ENCODE assay signal across 22 cellular contexts in the genomic region with DNA sequence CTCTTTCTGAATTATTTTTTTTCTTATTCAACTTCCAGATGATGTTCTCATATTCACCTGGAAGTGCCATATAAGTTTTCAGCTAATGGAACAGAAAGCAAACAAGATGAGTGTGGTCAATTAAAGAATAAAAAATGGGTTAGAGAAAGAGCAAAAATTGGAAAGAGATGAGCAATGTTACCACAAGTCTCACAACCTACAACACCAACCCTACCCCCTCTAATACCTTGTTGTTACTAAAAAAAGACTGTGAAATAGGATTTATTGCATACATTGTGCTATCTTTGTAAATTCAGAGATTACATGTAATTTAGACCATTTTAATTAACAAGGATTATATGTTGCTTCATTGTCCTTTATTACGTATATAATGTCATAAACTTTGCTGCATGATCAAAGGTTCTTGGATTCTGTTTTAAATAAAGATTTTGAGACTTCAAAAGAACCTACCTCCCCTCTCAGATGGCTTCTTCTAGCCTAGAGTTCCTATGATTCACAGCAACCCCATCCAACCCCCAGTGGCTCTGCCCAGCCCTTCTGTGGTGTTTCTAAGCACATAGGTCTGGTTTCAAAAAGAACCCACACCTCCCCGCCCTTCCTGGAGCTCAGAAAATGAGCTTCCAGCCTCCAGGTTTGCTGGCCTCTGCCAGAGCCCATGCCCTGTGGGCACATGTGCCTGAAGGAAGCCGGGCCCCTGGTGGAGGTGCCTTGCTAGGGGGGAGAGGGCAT. TPM values are rescaled to one million over a fixed set of nuclear protein-coding genes. Genes with fewer than 3 reads are reported as not detected.
DNase-seq lines count a peak whose midpoint lies in the region; ATAC-seq and TF ChIP-seq lines count a peak whose summit lies in the region.
"Had no signal": no experiment of that assay in that cellular context is flagged by ENCODE, and none has a peak within 500 bp of the region (broad histone marks: within the 10 kb centered on the region; RNA-seq: fewer than 3 reads in every experiment).

No MANE protein-coding gene starts in this region.

- H3K27ac ChIP-seq in mammary epithelial cell (ENCODE audit: insufficient read depth, low read depth, low read length) (no peak overlapping the region), breast epithelium (no peak overlapping the region), foreskin keratinocyte (peak overlapping the region; percentile 88)
- H3K27ac ChIP-seq: HL-60, Peyer's patch, right lobe of liver, thyroid gland, VCaP had no signal

- no peak for TF ChIP-seq POLR2A in breast epithelium (IDR thresholded peaks at IDR 0.05)

- no peak overlapping the region for H3K4me3 Mint-ChIP-seq in activated CD4-positive, alpha-beta memory T cell treated with anti-CD3 and anti-CD28 coated beads, Interleukin-2, amount 10 ng/mL, durations not matched to agents 7 days and 5 days
- H3K4me3 Mint-ChIP-seq in stimulated activated naive CD8-positive, alpha-beta T cell treated with anti-CD3 and anti-CD28 coated beads, Interleukin-15, amount 100 ng/mL, for 72 hours: peak overlapping the region in 1 of 2 donors; percentile 56
- H3K4me3 Mint-ChIP-seq: central memory CD8-positive, alpha-beta T cell; immature natural killer cell; T-helper 17 cell had no signal

- no peak overlapping the region for H3K4me3 ChIP-seq in mammary epithelial cell (replicated peaks in 1 of 3; ENCODE audit: insufficient read depth in 1 of 3, low read depth in 2 of 3, low read length in 3 of 3)
- no peak overlapping the region for H3K4me3 ChIP-seq in breast epithelium
- H3K4me3 ChIP-seq: Peyer's patch, right lobe of liver, thyroid gland had no signal

- H3K4me1 Mint-ChIP-seq in activated CD4-positive, alpha-beta memory T cell treated with anti-CD3 and anti-CD28 coated beads, Interleukin-2, amount 10 ng/mL, durations not matched to agents 7 days and 5 days: peaks cover 34% of the 10 kb centered on the region
- peaks cover 26% of the 10 kb centered on the region for H3K4me1 Mint-ChIP-seq in stimulated activated naive CD8-positive, alpha-beta T cell treated with anti-CD3 and anti-CD28 coated beads, Interleukin-15, amount 100 ng/mL, for 72 hours
- H3K4me1 Mint-ChIP-seq: central memory CD8-positive, alpha-beta T cell; immature natural killer cell had no signal

- BruUV-seq in mammary epithelial cell (replicated peaks; lab: Mats Ljungman, UMichigan): no TSS peak

- H3K9me3 Mint-ChIP-seq in activated CD4-positive, alpha-beta memory T cell treated with anti-CD3 and anti-CD28 coated beads, Interleukin-2, amount 10 ng/mL, durations not matched to agents 7 days and 5 days: no peaks in the 10 kb centered on the region
- no peaks in the 10 kb centered on the region for H3K9me3 Mint-ChIP-seq in stimulated activated naive CD8-positive, alpha-beta T cell treated with anti-CD3 and anti-CD28 coated beads, Interleukin-15, amount 100 ng/mL, for 72 hours
- H3K9me3 Mint-ChIP-seq: central memory CD8-positive, alpha-beta T cell; immature natural killer cell had no signal

- no peaks in the 10 kb centered on the region for H3K9me3 ChIP-seq in mammary epithelial cell (replicated peaks; ENCODE audit: insufficient read depth, low read length)
- H3K9me3 ChIP-seq in breast epithelium: no peaks in the 10 kb centered on the region
- H3K9me3 ChIP-seq: Peyer's patch, right lobe of liver, thyroid gland had no signal

- TF ChIP-seq CTCF in mammary epithelial cell (conservative IDR thresholded peaks at IDR 0.05 in 1 of 2, IDR thresholded peaks at IDR 0.05 in 1 of 2; ENCODE audit: extremely low read depth in 1 of 2, insufficient read depth in 1 of 2, low read depth in 1 of 2, low read length in 2 of 2): no peak
- TF ChIP-seq CTCF in breast epithelium (IDR thresholded peaks at IDR 0.05): no peak
- no peak for TF ChIP-seq CTCF in foreskin keratinocyte (conservative IDR thresholded peaks at IDR 0.05)

- H3K27me3 ChIP-seq in mammary epithelial cell (ENCODE audit: insufficient read depth, low read length): no peaks in the 10 kb centered on the region
- no peaks in the 10 kb centered on the region for H3K27me3 ChIP-seq in breast epithelium
- H3K27me3 ChIP-seq in foreskin keratinocyte: no peaks in the 10 kb centered on the region
- H3K27me3 ChIP-seq: Peyer's patch, right lobe of liver, thyroid gland had no signal

- DNase-seq in mammary epithelial cell (peak; percentile 48), breast epithelium (ENCODE audit: low spot score in 2 of 2) (no peak), foreskin keratinocyte (peak in 1 of 2 donors; percentile 44)
- DNase-seq in activated CD4-positive, alpha-beta memory T cell treated with anti-CD3 and anti-CD28 coated beads, Interleukin-2, amount 10 ng/mL, durations not matched to agents 7 days and 5 days: peak; percentile 66
- peak in 1 of 2 donors; percentile 15 for DNase-seq in stimulated activated naive CD8-positive, alpha-beta T cell treated with anti-CD3 and anti-CD28 coated beads, Interleukin-15, amount 100 ng/mL, for 72 hours
- no peak for DNase-seq in effector CD4-positive, alpha-beta T cell
- DNase-seq: activated gamma-delta T cell treated with Interleukin-2 at 50 U/mL for 16 hours, erythroblast, foreskin melanocyte, immature natural killer cell, NCI-H1092 treated with DMSO at 0.1 percent for 48 hours, NCI-H2081, NCI-H446, Peyer's patch, right lobe of liver, T-helper 17 cell, thyroid gland had no signal

- peak overlapping the region; percentile 56 for H3K27ac Mint-ChIP-seq in activated CD4-positive, alpha-beta memory T cell treated with anti-CD3 and anti-CD28 coated beads, Interleukin-2, amount 10 ng/mL, durations not matched to agents 7 days and 5 days
- H3K27ac Mint-ChIP-seq in stimulated activated naive CD8-positive, alpha-beta T cell treated with anti-CD3 and anti-CD28 coated beads, Interleukin-15, amount 100 ng/mL, for 72 hours: no peak overlapping the region
- H3K27ac Mint-ChIP-seq: immature natural killer cell, T-helper 17 cell had no signal

- H3K79me2 ChIP-seq in mammary epithelial cell (ENCODE audit: insufficient read depth, low read length): no peaks in the 10 kb centered on the region

- POLR2A ChIA-PET in activated CD4-positive, alpha-beta memory T cell treated with anti-CD3 and anti-CD28 coated beads, Interleukin-2, amount 10 ng/mL, durations not matched to agents 7 days and 5 days (lab: Charles Lee): interaction anchor here (1.1 to 1.9 kb wide), 2 partner anchors 148 to 152 kb away, joined by 5 to 8 read pairs; no protein-coding TSS in a partner anchor

- H3K36me3 Mint-ChIP-seq in activated CD4-positive, alpha-beta memory T cell treated with anti-CD3 and anti-CD28 coated beads, Interleukin-2, amount 10 ng/mL, durations not matched to agents 7 days and 5 days (ENCODE audit: low read depth): no peaks in the 10 kb centered on the region
- H3K36me3 Mint-ChIP-seq: immature natural killer cell had no signal

- no peak overlapping the region for H3K9ac ChIP-seq in mammary epithelial cell (ENCODE audit: insufficient read depth, low read length)

- intact Hi-C loops in mammary epithelial cell (cut with micrococcal nuclease): no loop called here
- intact Hi-C loops in breast epithelium (cut with DNase I; ENCODE audit: low total_unique reads): no loop called here

- H3K36me3 ChIP-seq in mammary epithelial cell (ENCODE audit: insufficient read depth, low read length) (no peaks in the 10 kb centered on the region), breast epithelium (no peaks in the 10 kb centered on the region)
- H3K36me3 ChIP-seq: Peyer's patch, right lobe of liver, thyroid gland had no signal

- ATAC-seq in foreskin keratinocyte: peak; percentile 41
- ATAC-seq in stimulated activated naive CD8-positive, alpha-beta T cell treated with anti-CD3 and anti-CD28 coated beads, Interleukin-15, amount 100 ng/mL, for 72 hours: peak; percentile 80
- ATAC-seq in HG03097 (IDR thresholded peaks at IDR 0.05; ENCODE audit: low FRiP score, unreplicated experiment): no peak
- ATAC-seq in HG03378 (IDR thresholded peaks at IDR 0.05; ENCODE audit: unreplicated experiment): no peak
- ATAC-seq: right lobe of liver, T-helper 17 cell had no signal

- no peak overlapping the region for H3K4me2 ChIP-seq in mammary epithelial cell (ENCODE audit: insufficient read depth, low read depth, low read length)

- dilution Hi-C loops in mammary epithelial cell (cut with HindIII; ENCODE audit: low sequenced_read_pairs): no loop called here

- in situ Hi-C loops in mammary epithelial cell (cut with MboI; ENCODE audit: low sequenced_read_pairs in 2 of 2): loop anchor here (25.0 kb wide), 2 partner anchors 416 to 441 kb away; no protein-coding TSS in a partner anchor

- H3K27me3 Mint-ChIP-seq in activated CD4-positive, alpha-beta memory T cell treated with anti-CD3 and anti-CD28 coated beads, Interleukin-2, amount 10 ng/mL, durations not matched to agents 7 days and 5 days: peaks cover 5% of the 10 kb centered on the region
- peaks cover 2% of the 10 kb centered on the region for H3K27me3 Mint-ChIP-seq in stimulated activated naive CD8-positive, alpha-beta T cell treated with anti-CD3 and anti-CD28 coated beads, Interleukin-15, amount 100 ng/mL, for 72 hours

- CTCF ChIA-PET in mammary epithelial cell (lab: Charles Lee; ENCODE audit: low non-redundant PET): no interaction called here
- CTCF ChIA-PET in activated CD4-positive, alpha-beta memory T cell treated with anti-CD3 and anti-CD28 coated beads, Interleukin-2, amount 10 ng/mL, durations not matched to agents 7 days and 5 days (lab: Charles Lee): interaction anchor here (2.9 to 13.0 kb wide), 3 partner anchors 10 to 150 kb away, joined by 13 to 243 read pairs (median 45); partner anchors contain the start of gene AFTPH

- H2AFZ ChIP-seq in mammary epithelial cell (ENCODE audit: low read depth, low read length): peak overlapping the region; percentile 28

- 84% methylated on average over 3 of the region's 3 CpGs for WGBS in mammary epithelial cell (ENCODE audit: low coverage, missing lambda C conversion rate)

- H3K4me1 ChIP-seq in mammary epithelial cell (ENCODE audit: insufficient read depth, low read length) (peaks cover 21% of the 10 kb centered on the region), breast epithelium (peaks cover 0 to 3% of the 10 kb centered on the region in 2 donors), foreskin keratinocyte (peaks cover 10% of the 10 kb centered on the region)
- H3K4me1 ChIP-seq: Peyer's patch, right lobe of liver had no signal

- H4K20me1 ChIP-seq in mammary epithelial cell (ENCODE audit: insufficient read depth, low read length): no peaks in the 10 kb centered on the region

RNA-seq across cellular contexts. Expression of gene LGALSL, which starts 24.7 kb away (rescaled TPM):
- total RNA-seq in mammary epithelial cell (10 to 100 TPM; 11.8 to 23.3 TPM), breast epithelium (10 to 100 TPM in 2 of 3 donors, 1 to 10 TPM in 1; 9.4 to 16.7 (median 16.5) TPM), foreskin keratinocyte (14.7 and 21.1 TPM in 2 replicates)
- polyA plus RNA-seq in mammary epithelial cell (17.7 TPM), foreskin keratinocyte (13.6 and 21.5 TPM in 2 replicates)
- polyA minus RNA-seq in mammary epithelial cell: 48.8 TPM
- total RNA-seq in activated CD4-positive, alpha-beta memory T cell treated with anti-CD3 and anti-CD28 coated beads, Interleukin-2, amount 10 ng/mL, durations not matched to agents 7 days and 5 days: 1 to 10 TPM; 2.1 to 2.6 TPM

RNA-seq across cellular contexts. Expression of gene AFTPH, which starts 45.5 kb away (rescaled TPM):
- total RNA-seq in mammary epithelial cell (10 to 100 TPM; 20.7 to 34.5 TPM), breast epithelium (10 to 100 TPM; 33.4 to 75.8 (median 55.1) TPM), foreskin keratinocyte (29.2 and 31.1 TPM in 2 replicates)
- polyA plus RNA-seq in mammary epithelial cell (13.3 TPM), foreskin keratinocyte (15.9 and 18.2 TPM in 2 replicates)
- polyA minus RNA-seq in mammary epithelial cell: 30.0 TPM
- 10 to 100 TPM; 39.2 to 40.2 TPM for total RNA-seq in activated CD4-positive, alpha-beta memory T cell treated with anti-CD3 and anti-CD28 coated beads, Interleukin-2, amount 10 ng/mL, durations not matched to agents 7 days and 5 days

Comparison
In these comparisons a context has a peak if more than half of its experiments do, and no peak if none do; other contexts are left out.
1. DNase-seq: peak in mammary epithelial cell (single experiment) and activated CD4-positive, alpha-beta memory T cell treated with anti-CD3 and anti-CD28 coated beads, Interleukin-2, amount 10 ng/mL, durations not matched to agents 7 days and 5 days (single experiment); none in breast epithelium (0 of 2) and effector CD4-positive, alpha-beta T cell (single experiment).
2. ATAC-seq: peak in foreskin keratinocyte (single experiment) and stimulated activated naive CD8-positive, alpha-beta T cell treated with anti-CD3 and anti-CD28 coated beads, Interleukin-15, amount 100 ng/mL, for 72 hours (single experiment); none in HG03097 (single experiment) and HG03378 (single experiment).